Comparison of ENCODE assay signal across 25 cellular contexts in genomic region chr9:34250721-34251120, GRCh38.
DNase-seq lines count a peak whose midpoint lies in the region; ATAC-seq, FAIRE-seq and TF ChIP-seq lines count a peak whose summit lies in the region.
"Had no signal": no experiment of that assay in that cellular context is flagged by ENCODE, and none has a peak within 500 bp of the region (broad histone marks: within the 10 kb centered on the region; RNA-seq: fewer than 3 reads in every experiment).

No MANE protein-coding gene starts in this region.

- in situ Hi-C loops in mammary epithelial cell (cut with MboI; ENCODE audit: low sequenced_read_pairs in 2 of 2): loop anchor here in 1 of 2 donors (10.0 kb wide), 1 partner anchor 124 kb away; the partner anchor contains the start of gene MYORG

- TF ChIP-seq CTCF in left ventricle myocardium inferior (IDR thresholded peaks at IDR 0.05; ENCODE audit: borderline replicate concordance) (no peak), mammary epithelial cell (conservative IDR thresholded peaks at IDR 0.05 in 1 of 2, IDR thresholded peaks at IDR 0.05 in 1 of 2; ENCODE audit: extremely low read depth in 1 of 2, insufficient read depth in 1 of 2, low read depth in 1 of 2, low read length in 2 of 2) (no peak), keratinocyte (optimal IDR thresholded peaks at IDR 0.05 in 1 of 3, IDR thresholded peaks at IDR 0.05 in 1 of 3, conservative IDR thresholded peaks at IDR 0.05 in 1 of 3; ENCODE audit: extremely low read depth in 1 of 3, insufficient read depth in 2 of 3, low read length in 3 of 3) (no peak), thyroid gland (IDR thresholded peaks at IDR 0.05) (no peak)

- H2AFZ ChIP-seq in mammary epithelial cell (ENCODE audit: low read depth, low read length): no peak overlapping the region
- no peak overlapping the region for H2AFZ ChIP-seq in keratinocyte (ENCODE audit: control insufficient read depth, low read length)

- TF ChIP-seq POLR2A in thyroid gland (IDR thresholded peaks at IDR 0.05): no peak

- peaks cover 10% of the 10 kb centered on the region for H3K9me1 ChIP-seq in keratinocyte (ENCODE audit: control insufficient read depth, extremely low read depth, insufficient read depth, low read length)

- H3K36me3 ChIP-seq in left ventricle myocardium inferior: peaks cover 33% of the 10 kb centered on the region
- H3K36me3 ChIP-seq in mammary epithelial cell (ENCODE audit: insufficient read depth, low read length): peaks cover 6% of the 10 kb centered on the region
- H3K36me3 ChIP-seq in keratinocyte (ENCODE audit: control insufficient read depth in 2 of 2, extremely low read depth in 1 of 2, insufficient read depth in 2 of 2, low read length in 2 of 2): peaks cover 26 to 51% of the 10 kb centered on the region in 2 experiments
- H3K36me3 ChIP-seq in thymus (ENCODE audit: control insufficient read depth, insufficient read depth): peaks cover 76% of the 10 kb centered on the region
- peaks cover 26 to 30% of the 10 kb centered on the region in 2 donors for H3K36me3 ChIP-seq in thyroid gland

- H4K20me1 ChIP-seq in mammary epithelial cell (ENCODE audit: insufficient read depth, low read length) (no peaks in the 10 kb centered on the region), keratinocyte (ENCODE audit: control insufficient read depth, extremely low read depth, insufficient read depth, low read length) (peaks cover 3% of the 10 kb centered on the region)

- H3K9me3 ChIP-seq in left ventricle myocardium inferior (replicated peaks): no peaks in the 10 kb centered on the region
- no peaks in the 10 kb centered on the region for H3K9me3 ChIP-seq in mammary epithelial cell (replicated peaks; ENCODE audit: insufficient read depth, low read length)
- no peaks in the 10 kb centered on the region for H3K9me3 ChIP-seq in keratinocyte (ENCODE audit: control insufficient read depth, low read depth, low read length)
- H3K9me3 ChIP-seq in thymus (ENCODE audit: control insufficient read depth): no peaks in the 10 kb centered on the region
- H3K9me3 ChIP-seq in thyroid gland: no peaks in the 10 kb centered on the region

- H3K9ac ChIP-seq in mammary epithelial cell (ENCODE audit: insufficient read depth, low read length) (no peak overlapping the region), keratinocyte (ENCODE audit: control insufficient read depth, extremely low read depth, insufficient read depth, low read length) (peak overlapping the region; percentile 24)

- H3K4me1 ChIP-seq in left ventricle myocardium inferior: peaks cover 79% of the 10 kb centered on the region
- H3K4me1 ChIP-seq in mammary epithelial cell (ENCODE audit: insufficient read depth, low read length): peaks cover 76% of the 10 kb centered on the region
- H3K4me1 ChIP-seq in keratinocyte (ENCODE audit: control insufficient read depth, extremely low read depth, insufficient read depth, low read length): peaks cover 74% of the 10 kb centered on the region
- H3K4me1 ChIP-seq in thymus (ENCODE audit: control insufficient read depth, insufficient read depth, low read length): peaks cover 2% of the 10 kb centered on the region
- H3K4me1 ChIP-seq in thyroid gland: peaks cover 0 to 16% of the 10 kb centered on the region in 2 donors

- DNase-seq in left ventricle myocardium inferior: no peak
- no peak for DNase-seq in Right ventricle myocardium superior
- DNase-seq in mammary epithelial cell: peak; percentile 92
- no peak for DNase-seq in keratinocyte (ENCODE audit: low read depth, low spot score)
- no peak for DNase-seq in thyroid gland
- no peak for DNase-seq in NCI-H1417 (lab: John Stamatoyannopoulos, UW)
- DNase-seq: EL, GF-D8, MV-4-11, NCI-H1105 treated with DMSO at 0.1 percent for 48 hours, NCI-H1694, NCI-H2081, NCI-H2171, NCI-H345, NCI-H524 treated with DMSO at 0.1 percent for 48 hours, NCI-H82, OCI-M1, SHP77 had no signal

- FAIRE-seq in keratinocyte (lab: Jason Lieb, UNC): peak; percentile 94
- FAIRE-seq: A204.1, D721Med, H1, RCC 7860 had no signal

- intact Hi-C loops in left ventricle myocardium inferior (cut with micrococcal nuclease): loop anchor here (10.0 kb wide), 1 partner anchor 126 kb away; the partner anchor contains the start of gene DCAF12
- intact Hi-C loops in Right ventricle myocardium superior (cut with DNase I): loop anchor here (10.0 kb wide), 1 partner anchor 236 kb away; no protein-coding TSS in a partner anchor
- intact Hi-C loops in mammary epithelial cell (cut with micrococcal nuclease): loop anchor here (5.0 to 10.0 kb wide), 4 partner anchors 228 to 352 kb away; no protein-coding TSS in a partner anchor
- intact Hi-C loops in thyroid gland (cut with DNase I): no loop called here

- WGBS in mammary epithelial cell (ENCODE audit: low coverage, missing lambda C conversion rate): 0% methylated on average over 2 of the region's 2 CpGs
- WGBS in thymus: 96% methylated on average over 2 of the region's 2 CpGs
- 88 to 90% methylated on average over 2 of the region's 2 CpGs for WGBS in thyroid gland, 2 donors

- H3K4me2 ChIP-seq in mammary epithelial cell (ENCODE audit: insufficient read depth, low read depth, low read length): peak overlapping the region; percentile 68
- peak overlapping the region; percentile 54 for H3K4me2 ChIP-seq in keratinocyte (ENCODE audit: control insufficient read depth, extremely low read depth, insufficient read depth, low read depth, low read length)

- peak overlapping the region; percentile 87 for H3K27ac ChIP-seq in left ventricle myocardium inferior (replicated peaks)
- peak overlapping the region; percentile 75 for H3K27ac ChIP-seq in mammary epithelial cell (ENCODE audit: insufficient read depth, low read depth, low read length)
- H3K27ac ChIP-seq in keratinocyte (ENCODE audit: control insufficient read depth, insufficient read depth, low read length): peak overlapping the region; percentile 56
- H3K27ac ChIP-seq in thymus (ENCODE audit: low read depth): peak overlapping the region; percentile 36
- H3K27ac ChIP-seq in thyroid gland: no peak overlapping the region

- H3K79me2 ChIP-seq in mammary epithelial cell (ENCODE audit: insufficient read depth, low read length) (peaks cover 50% of the 10 kb centered on the region), keratinocyte (ENCODE audit: control insufficient read depth, insufficient read depth, low read length) (peaks cover 26% of the 10 kb centered on the region)

- CTCF ChIA-PET in mammary epithelial cell (lab: Charles Lee; ENCODE audit: low non-redundant PET): interaction anchor here (0.6 kb wide), 1 partner anchor 304 kb away, joined by 5 read pairs; no protein-coding TSS in a partner anchor

- H3K27me3 ChIP-seq in left ventricle myocardium inferior (ENCODE audit: low read depth): no peaks in the 10 kb centered on the region
- no peaks in the 10 kb centered on the region for H3K27me3 ChIP-seq in mammary epithelial cell (ENCODE audit: insufficient read depth, low read length)
- H3K27me3 ChIP-seq in keratinocyte (ENCODE audit: control insufficient read depth, extremely low read depth, insufficient read depth, low read length): no peaks in the 10 kb centered on the region
- H3K27me3 ChIP-seq in thymus (ENCODE audit: control insufficient read depth, insufficient read depth): no peaks in the 10 kb centered on the region
- no peaks in the 10 kb centered on the region for H3K27me3 ChIP-seq in thyroid gland

- BruUV-seq in mammary epithelial cell (replicated peaks; lab: Mats Ljungman, UMichigan): no TSS peak

- dilution Hi-C loops in mammary epithelial cell (cut with HindIII; ENCODE audit: low sequenced_read_pairs) (no loop called here), keratinocyte (cut with MboI; ENCODE audit: extremely low pct_ligation_motif_present, low sequenced_read_pairs) (no loop called here)

- H3K4me3 ChIP-seq in left ventricle myocardium inferior (no peak overlapping the region), mammary epithelial cell (replicated peaks in 1 of 3; ENCODE audit: insufficient read depth in 1 of 3, low read depth in 2 of 3, low read length in 3 of 3) (no peak overlapping the region), keratinocyte (ENCODE audit: control insufficient read depth in 2 of 3, extremely low read depth in 1 of 3, insufficient read depth in 2 of 3, low read depth in 1 of 3, low read length in 3 of 3) (no peak overlapping the region), thymus (ENCODE audit: low read length) (no peak overlapping the region), thyroid gland (replicated peaks in 1 of 3) (no peak overlapping the region)

- ATAC-seq in Right ventricle myocardium superior (ENCODE audit: poor library complexity) (no peak), HG02840 (IDR thresholded peaks at IDR 0.05; ENCODE audit: low FRiP score, unreplicated experiment) (no peak)
- ATAC-seq: HCT116 had no signal

Comparison
In these comparisons a context has a peak if more than half of its experiments do, and no peak if none do; other contexts are left out.
1. H3K27ac ChIP-seq: peak in left ventricle myocardium inferior (single experiment), mammary epithelial cell (single experiment), keratinocyte (single experiment) and thymus (single experiment); none in thyroid gland (0 of 3).